Comparison of ENCODE assay signal across 9 cellular contexts in the genomic region with DNA sequence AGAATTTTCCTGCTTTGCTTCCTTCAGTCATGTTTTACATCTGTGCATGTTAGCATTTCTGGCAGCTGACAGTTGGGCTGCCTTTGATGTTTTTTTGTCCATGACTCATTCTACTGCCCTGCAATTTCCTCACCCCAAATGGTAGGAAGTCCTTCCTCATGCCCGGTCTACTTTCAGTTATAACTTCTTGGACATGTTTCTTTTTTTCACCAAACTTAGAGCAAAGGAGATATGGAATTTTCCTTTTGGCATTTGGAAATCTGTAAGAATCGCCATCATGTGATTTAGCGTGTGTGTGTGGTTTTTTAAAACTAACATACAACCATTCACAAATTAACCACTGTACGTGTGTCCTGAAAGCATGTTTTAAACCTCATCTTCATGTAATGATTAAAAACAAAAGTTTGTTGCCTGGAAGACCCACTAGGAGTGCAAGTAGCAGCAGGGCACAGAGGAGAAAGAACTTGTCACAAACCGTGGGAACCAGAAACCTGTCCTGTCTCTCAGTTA.
DNase-seq lines count a peak whose midpoint lies in the region; ATAC-seq and TF ChIP-seq lines count a peak whose summit lies in the region.
"Had no signal": no experiment of that assay in that cellular context is flagged by ENCODE, and none has a peak within 500 bp of the region (broad histone marks: within the 10 kb centered on the region; RNA-seq: fewer than 3 reads in every experiment).

No MANE protein-coding gene starts in this region.

- no peak for TF ChIP-seq EP300 in esophagus muscularis mucosa (IDR thresholded peaks at IDR 0.05)

- no peaks in the 10 kb centered on the region for H4K20me1 ChIP-seq in PC-3 (ENCODE audit: low read length)

- H3F3A ChIP-seq in PC-3 (ENCODE audit: low read length, unreplicated experiment) = no peaks in the 10 kb centered on the region

- H3K9me2 ChIP-seq in PC-3 (replicated peaks; ENCODE audit: low read length) = no peaks in the 10 kb centered on the region

- H2AFZ ChIP-seq in PC-3 (ENCODE audit: low read length) = 0 out of 2 replicates have a peak overlapping the region, but pooled peaks have one; percentile 10

- peak; percentile 87 for ATAC-seq in GM21737 (IDR thresholded peaks at IDR 0.05; ENCODE audit: unreplicated experiment)
- ATAC-seq in PC-3 = peak; percentile 76

- H3K79me2 ChIP-seq in PC-3 (ENCODE audit: low read length) = no peaks in the 10 kb centered on the region

- H3K36me3 ChIP-seq in GM06990 (ENCODE audit: control insufficient read depth, insufficient read depth, low read length) (no peaks in the 10 kb centered on the region), PC-3 (ENCODE audit: low read depth, low read length) (no peaks in the 10 kb centered on the region), esophagus muscularis mucosa (no peaks in the 10 kb centered on the region)

- BruUV-seq in PC-3 (replicated peaks; lab: Mats Ljungman, UMichigan) = no TSS peak

- H3K4me3 ChIP-seq in GM06990 (replicated peaks; ENCODE audit: low read depth, low read length) (no peak overlapping the region; the same call in 1 of the 2 replicates), PC-3 (ENCODE audit: low read length) (no peak overlapping the region; the same call in 1 of the 2 replicates), esophagus muscularis mucosa (no peak overlapping the region)
- H3K4me3 ChIP-seq: lung had no signal

- H3K4me1 ChIP-seq in PC-3 (ENCODE audit: insufficient read depth, low read length) (peaks cover 31% of the 10 kb centered on the region), esophagus muscularis mucosa (no peaks in the 10 kb centered on the region)

- H3K27me3 ChIP-seq in GM06990 (replicated peaks; ENCODE audit: control insufficient read depth, insufficient read depth, low read length) (no peaks in the 10 kb centered on the region), PC-3 (ENCODE audit: low read length) (no peaks in the 10 kb centered on the region), esophagus muscularis mucosa (no peaks in the 10 kb centered on the region)

- TF ChIP-seq CTCF in GM06990 (IDR thresholded peaks at IDR 0.05; ENCODE audit: insufficient read depth, low read length, poor library complexity, severe bottlenecking) (no peak), PC-3 (conservative IDR thresholded peaks at IDR 0.05; ENCODE audit: low read depth, low read length) (no peak), esophagus muscularis mucosa (IDR thresholded peaks at IDR 0.05) (no peak)

- POLR2A ChIA-PET in PC-3 (lab: Charles Lee; ENCODE audit: unreplicated experiment) = no interaction called here

- no peak for TF ChIP-seq POLR2A in esophagus muscularis mucosa (IDR thresholded peaks at IDR 0.05; ENCODE audit: low read depth)

- H3K9ac ChIP-seq in PC-3 (ENCODE audit: low read length) = no peak overlapping the region

- DNase-seq in GM06990 (ENCODE audit: extremely low read depth, insufficient read length) (peak; percentile 49), PC-3 (peak; percentile 74), islet precursor cell (peak; percentile 75), OCI-M2 (lab: John Stamatoyannopoulos, UW; ENCODE audit: unreplicated experiment) (no peak), esophagus muscularis mucosa (ENCODE audit: extremely low spot score) (no peak), SHP77 treated with DMSO at 0.1 percent for 48 hours (lab: John Stamatoyannopoulos, UW) (no peak), NCI-H524 (lab: John Stamatoyannopoulos, UW) (no peak)

- 76% methylated on average over 5 of the region's 5 CpGs for WGBS in esophagus muscularis mucosa

- CTCF ChIA-PET in PC-3 (lab: Charles Lee) = interaction anchor here (0.6 kb wide), 1 partner anchor 142 kb away, joined by 4 read pairs; no protein-coding TSS in a partner anchor

- intact Hi-C loops in PC-3 (cut with micrococcal nuclease) = loop anchor here (5.0 kb wide), 2 partner anchors 92 to 233 kb away; no protein-coding TSS in a partner anchor
- intact Hi-C loops in esophagus muscularis mucosa (cut with DNase I) = no loop called here

- H3K27ac ChIP-seq in PC-3 (ENCODE audit: low read length) (no peak overlapping the region), esophagus muscularis mucosa (replicated peaks in 1 of 4) (no peak overlapping the region)

- H3K4me2 ChIP-seq in PC-3 (ENCODE audit: low read length) = peak overlapping the region; percentile 63

- no peaks in the 10 kb centered on the region for H3K9me3 ChIP-seq in PC-3 (ENCODE audit: low read length)
- H3K9me3 ChIP-seq in esophagus muscularis mucosa = no peaks in the 10 kb centered on the region

Comparison
In these comparisons a context has a peak if more than half of its experiments do, and no peak if none do; other contexts are left out.
1. DNase-seq: peak in GM06990 (single experiment), PC-3 (single experiment) and islet precursor cell (single experiment); none in OCI-M2 (single experiment), esophagus muscularis mucosa (single experiment), SHP77 treated with DMSO at 0.1 percent for 48 hours (single experiment) and NCI-H524 (0 of 2).